In the genomic region with DNA sequence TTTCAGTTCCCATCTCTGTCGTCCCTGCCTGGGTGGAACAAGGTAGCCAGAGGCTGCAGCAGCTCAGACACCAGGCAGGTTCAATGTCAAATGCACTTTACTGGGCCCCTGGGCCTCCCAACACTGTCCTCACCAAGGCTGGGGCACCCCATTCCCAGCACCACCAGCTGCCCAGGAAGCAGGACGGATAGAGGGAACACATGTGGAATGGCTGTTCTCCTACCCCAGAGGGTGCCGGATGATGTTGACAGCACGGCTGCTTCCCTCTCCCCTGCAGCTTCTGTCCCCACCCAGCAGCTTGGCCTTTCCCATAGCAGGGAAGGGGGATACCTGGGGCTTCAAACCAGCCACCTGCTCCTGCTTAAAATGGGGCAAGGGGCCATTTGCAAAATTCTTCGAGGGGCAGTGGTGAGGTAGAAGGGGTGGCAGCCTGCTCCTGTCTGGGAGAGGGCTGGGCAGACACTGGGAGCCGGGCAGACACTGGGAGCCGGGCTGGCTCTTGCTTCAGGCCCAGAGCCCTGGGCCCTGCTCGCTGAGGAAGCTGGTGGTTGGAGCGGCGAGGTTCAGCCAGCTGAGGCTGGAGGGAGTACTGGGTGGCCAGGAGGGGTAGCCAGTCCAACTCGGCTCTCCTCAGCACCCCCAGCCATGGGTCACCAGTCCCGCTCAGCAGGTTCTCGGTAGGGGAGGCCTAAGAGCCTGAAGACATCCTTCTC, we compare ENCODE assay signal across 1 cellular context.
TF ChIP-seq lines count a peak whose summit lies in the region.

No MANE protein-coding gene starts in this region.

TF ChIP-seq in HepG2, 621 proteins besides CTCF, POLR2A, EP300 and RAD21:
- no peak for TF ChIP-seq NR3C1 (CRISPR knock-in tag; IDR thresholded peaks at IDR 0.05)
- TF ChIP-seq, protein P1, sequence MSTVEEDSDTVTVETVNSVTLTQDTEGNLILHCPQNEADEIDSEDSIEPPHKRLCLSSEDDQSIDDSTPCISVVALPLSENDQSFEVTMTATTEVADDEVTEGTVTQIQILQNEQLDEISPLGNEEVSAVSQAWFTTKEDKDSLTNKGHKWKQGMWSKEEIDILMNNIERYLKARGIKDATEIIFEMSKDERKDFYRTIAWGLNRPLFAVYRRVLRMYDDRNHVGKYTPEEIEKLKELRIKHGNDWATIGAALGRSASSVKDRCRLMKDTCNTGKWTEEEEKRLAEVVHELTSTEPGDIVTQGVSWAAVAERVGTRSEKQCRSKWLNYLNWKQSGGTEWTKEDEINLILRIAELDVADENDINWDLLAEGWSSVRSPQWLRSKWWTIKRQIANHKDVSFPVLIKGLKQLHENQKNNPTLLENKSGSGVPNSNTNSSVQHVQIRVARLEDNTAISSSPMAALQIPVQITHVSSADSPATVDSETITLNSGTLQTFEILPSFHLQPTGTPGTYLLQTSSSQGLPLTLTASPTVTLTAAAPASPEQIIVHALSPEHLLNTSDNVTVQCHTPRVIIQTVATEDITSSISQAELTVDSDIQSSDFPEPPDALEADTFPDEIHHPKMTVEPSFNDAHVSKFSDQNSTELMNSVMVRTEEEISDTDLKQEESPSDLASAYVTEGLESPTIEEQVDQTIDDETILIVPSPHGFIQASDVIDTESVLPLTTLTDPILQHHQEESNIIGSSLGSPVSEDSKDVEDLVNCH (CRISPR knock-in tag; IDR thresholded peaks at IDR 0.05), result no peak
- peak; percentile 53 for TF ChIP-seq AGO2 (optimal IDR thresholded peaks at IDR 0.05; ENCODE audit: low read depth, low read length)
- no peak for TF ChIP-seq THAP11 (CRISPR knock-in tag; IDR thresholded peaks at IDR 0.05)
- TF ChIP-seq, protein P2, sequence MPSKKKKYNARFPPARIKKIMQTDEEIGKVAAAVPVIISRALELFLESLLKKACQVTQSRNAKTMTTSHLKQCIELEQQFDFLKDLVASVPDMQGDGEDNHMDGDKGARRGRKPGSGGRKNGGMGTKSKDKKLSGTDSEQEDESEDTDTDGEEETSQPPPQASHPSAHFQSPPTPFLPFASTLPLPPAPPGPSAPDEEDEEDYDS (CRISPR knock-in tag; IDR thresholded peaks at IDR 0.05), result no peak
- TF ChIP-seq, protein P3, sequence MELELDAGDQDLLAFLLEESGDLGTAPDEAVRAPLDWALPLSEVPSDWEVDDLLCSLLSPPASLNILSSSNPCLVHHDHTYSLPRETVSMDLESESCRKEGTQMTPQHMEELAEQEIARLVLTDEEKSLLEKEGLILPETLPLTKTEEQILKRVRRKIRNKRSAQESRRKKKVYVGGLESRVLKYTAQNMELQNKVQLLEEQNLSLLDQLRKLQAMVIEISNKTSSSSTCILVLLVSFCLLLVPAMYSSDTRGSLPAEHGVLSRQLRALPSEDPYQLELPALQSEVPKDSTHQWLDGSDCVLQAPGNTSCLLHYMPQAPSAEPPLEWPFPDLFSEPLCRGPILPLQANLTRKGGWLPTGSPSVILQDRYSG (CRISPR knock-in tag; IDR thresholded peaks at IDR 0.05), result no peak
- TF ChIP-seq BORCS8-MEF2B (CRISPR knock-in tag; IDR thresholded peaks at IDR 0.05), result no peak
TF ChIP-seq in HepG2: peak in this region for 1.
